ENCODE assay signal across 8 cellular contexts in the genomic region with DNA sequence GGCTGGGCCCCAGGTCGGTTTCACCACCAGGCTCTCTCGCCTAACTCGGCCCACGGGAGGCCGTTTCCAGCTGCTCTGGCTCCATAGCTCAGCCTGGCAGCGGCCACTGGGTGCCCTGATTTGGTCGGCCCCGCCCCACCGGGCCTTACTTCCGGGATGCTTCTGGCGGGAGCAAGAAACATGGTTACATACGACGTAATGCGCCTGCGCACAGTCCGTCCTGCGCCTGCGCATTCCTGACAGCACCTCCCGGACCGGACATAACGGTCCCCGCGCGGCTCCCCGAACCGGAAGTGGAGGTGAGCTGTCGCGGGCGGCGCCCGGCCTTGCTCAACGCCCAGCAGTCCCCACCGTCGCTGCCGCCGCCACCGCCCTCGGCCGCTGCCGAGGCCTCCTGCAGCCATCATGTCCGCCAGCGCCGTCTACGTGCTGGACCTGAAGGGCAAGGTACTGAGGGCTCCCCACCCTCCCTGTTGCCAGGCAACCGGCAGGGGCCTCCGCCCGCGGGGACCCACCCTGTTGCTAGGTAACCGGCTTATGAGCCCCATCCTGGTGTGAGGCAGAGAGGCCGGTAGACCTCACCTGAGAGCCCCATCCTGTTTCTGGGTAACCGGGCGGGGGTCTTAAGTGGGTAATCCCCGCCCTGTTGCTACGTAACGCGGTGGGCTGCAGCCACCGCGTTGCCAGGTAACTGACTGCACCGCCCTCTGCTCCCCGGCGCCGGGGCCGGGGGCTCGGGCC. TPM values are rescaled to one million over a fixed set of nuclear protein-coding genes. Genes with fewer than 3 reads are reported as not detected.
DNase-seq lines count a peak whose midpoint lies in the region; ATAC-seq and TF ChIP-seq lines count a peak whose summit lies in the region.

A gene (plus strand): TSS at position 290 of the 741 bp plus-strand sequence. CDS start 116 bp downstream, at position 406.

- H3K4me1 Mint-ChIP-seq in activated naive CD8-positive, alpha-beta T cell (ENCODE audit: low read depth) = peaks cover 44% of the 10 kb centered on the region
- peaks cover 4% of the 10 kb centered on the region for H3K4me1 Mint-ChIP-seq in glutamatergic neuron (ENCODE audit: low read depth, unreplicated experiment)
- H3K4me1 Mint-ChIP-seq in osteocyte (ENCODE audit: unreplicated experiment) = peaks cover 25% of the 10 kb centered on the region

- H3K36me3 Mint-ChIP-seq in activated naive CD8-positive, alpha-beta T cell = peaks cover 9% of the 10 kb centered on the region
- H3K36me3 Mint-ChIP-seq in glutamatergic neuron (ENCODE audit: unreplicated experiment) = peaks cover 4% of the 10 kb centered on the region
- peaks cover 12% of the 10 kb centered on the region for H3K36me3 Mint-ChIP-seq in osteocyte (ENCODE audit: unreplicated experiment)

- peaks cover 24% of the 10 kb centered on the region for H3K36me3 ChIP-seq in thymus (ENCODE audit: control insufficient read depth, insufficient read depth)

- H3K27me3 ChIP-seq in thymus (ENCODE audit: control insufficient read depth, insufficient read depth) = no peaks in the 10 kb centered on the region

- TF ChIP-seq CTCF in glutamatergic neuron (IDR thresholded peaks at IDR 0.05; ENCODE audit: partially characterized antibody, unreplicated experiment) (no peak), osteocyte (IDR thresholded peaks at IDR 0.05) (no peak)

- under 1% methylated on average over 64 of the region's 64 CpGs for WGBS in thymus

- H3K4me1 ChIP-seq in thymus (ENCODE audit: control insufficient read depth, insufficient read depth, low read length) = no peaks in the 10 kb centered on the region

- no peaks in the 10 kb centered on the region for H3K27me3 Mint-ChIP-seq in activated naive CD8-positive, alpha-beta T cell
- H3K27me3 Mint-ChIP-seq in glutamatergic neuron (ENCODE audit: unreplicated experiment) (peaks cover 6% of the 10 kb centered on the region), osteocyte (ENCODE audit: unreplicated experiment) (no peaks in the 10 kb centered on the region)

- ATAC-seq in HG02610 (IDR thresholded peaks at IDR 0.05; ENCODE audit: unreplicated experiment) = peak; percentile 85

- H3K9me3 ChIP-seq in thymus (ENCODE audit: control insufficient read depth) = no peaks in the 10 kb centered on the region

- peak within 1 kb of the TSS; percentile 87 for H3K4me3 ChIP-seq in GM08714 (ENCODE audit: low read length)
- H3K4me3 ChIP-seq in thymus (ENCODE audit: low read length) = peak within 1 kb of the TSS; percentile 76

- H3K27ac Mint-ChIP-seq in activated naive CD8-positive, alpha-beta T cell = peak within 1 kb of the TSS; percentile 97
- H3K27ac Mint-ChIP-seq in glutamatergic neuron (ENCODE audit: unreplicated experiment) (peak within 1 kb of the TSS; percentile 89), osteocyte (ENCODE audit: unreplicated experiment) (peak within 1 kb of the TSS; percentile 95)

- H3K27ac ChIP-seq in thymus (ENCODE audit: low read depth) = peak within 1 kb of the TSS; percentile 64

- DNase-seq in NCI-H1092 treated with DMSO at 0.1 percent for 48 hours (lab: John Stamatoyannopoulos, UW) (peak; percentile 98), SKM-1 (lab: John Stamatoyannopoulos, UW; ENCODE audit: unreplicated experiment) (peak; percentile 86), glutamatergic neuron (peak; percentile 99), osteocyte (ENCODE audit: extremely low spot score, unreplicated experiment) (peak; percentile 99)

- peak within 1 kb of the TSS; percentile 93 for H3K4me3 Mint-ChIP-seq in activated naive CD8-positive, alpha-beta T cell
- H3K4me3 Mint-ChIP-seq in glutamatergic neuron (ENCODE audit: unreplicated experiment) (peak within 1 kb of the TSS; percentile 95), osteocyte (ENCODE audit: unreplicated experiment) (peak within 1 kb of the TSS; percentile 89)

- no peaks in the 10 kb centered on the region for H3K9me3 Mint-ChIP-seq in activated naive CD8-positive, alpha-beta T cell (ENCODE audit: low read depth)
- H3K9me3 Mint-ChIP-seq in glutamatergic neuron (ENCODE audit: unreplicated experiment) = peaks cover 6% of the 10 kb centered on the region
- H3K9me3 Mint-ChIP-seq in osteocyte (ENCODE audit: unreplicated experiment) = no peaks in the 10 kb centered on the region

RNA-seq across cellular contexts. Expression of the gene that starts here (rescaled TPM):
- total RNA-seq in glutamatergic neuron (ENCODE audit: unreplicated experiment) = 87.6 TPM
- 85.5 TPM in 2 replicates for total RNA-seq in osteocyte
- polyA plus RNA-seq in thymus = 36.9 TPM

Comparison
In these comparisons a context has a peak if more than half of its experiments do, and no peak if none do; other contexts are left out.
1. Peak in every context shown above with its lines: DNase-seq, ATAC-seq, H3K4me3 ChIP-seq and H3K27ac ChIP-seq.